Comparison of ENCODE assay signal across 8 cellular contexts in the genomic region with DNA sequence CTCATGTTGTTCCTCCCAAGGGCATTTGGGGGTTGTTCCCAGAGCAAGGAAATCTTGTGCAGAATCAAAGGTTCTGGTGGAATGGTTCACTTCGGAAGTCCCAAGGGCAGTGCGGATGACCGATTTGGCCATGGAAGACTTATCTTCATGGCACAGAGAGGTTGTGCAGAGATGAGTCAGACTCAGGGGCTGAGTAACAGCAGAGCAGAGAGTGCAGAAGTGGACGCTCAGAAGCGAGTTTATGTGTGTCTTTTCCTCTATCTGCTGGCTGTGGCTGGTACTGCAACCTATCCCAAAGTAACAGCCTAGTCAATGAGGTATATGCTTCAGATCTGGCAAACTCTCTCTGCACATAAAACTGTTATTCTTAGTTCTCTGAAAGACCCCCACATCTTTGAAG.
DNase-seq lines count a peak whose midpoint lies in the region; ATAC-seq and TF ChIP-seq lines count a peak whose summit lies in the region.

No MANE protein-coding gene starts in this region.

- H3K36me3 ChIP-seq in CD8-positive, alpha-beta memory T cell (ENCODE audit: insufficient read depth, low read length) = no peaks in the 10 kb centered on the region

- no peaks in the 10 kb centered on the region for H3K4me1 ChIP-seq in CD8-positive, alpha-beta memory T cell (ENCODE audit: insufficient read depth, low read length)

- POLR2A ChIA-PET in CD8-positive, alpha-beta memory T cell (lab: Charles Lee) = no interaction called here

- H3K4me3 ChIP-seq in fibroblast of the aortic adventitia (ENCODE audit: low read depth, low read length) = no peak overlapping the region
- no peak overlapping the region for H3K4me3 ChIP-seq in CD8-positive, alpha-beta memory T cell (ENCODE audit: low read length)

- H3K27me3 Mint-ChIP-seq in progenitor cell of endocrine pancreas = no peaks in the 10 kb centered on the region
- peaks cover 6 to 21% of the 10 kb centered on the region in 2 donors for H3K27me3 Mint-ChIP-seq in CD8-positive, alpha-beta memory T cell

- H3K27ac ChIP-seq in CD8-positive, alpha-beta memory T cell (ENCODE audit: low read depth, low read length) = no peak overlapping the region

- peaks cover 10% of the 10 kb centered on the region for H3K36me3 Mint-ChIP-seq in progenitor cell of endocrine pancreas (ENCODE audit: insufficient read depth)
- H3K36me3 Mint-ChIP-seq in CD8-positive, alpha-beta memory T cell = no peaks in the 10 kb centered on the region

- TF ChIP-seq CTCF in fibroblast of the aortic adventitia (IDR thresholded peaks at IDR 0.05; ENCODE audit: insufficient read depth, low read length) (peak; percentile 84), progenitor cell of endocrine pancreas (IDR thresholded peaks at IDR 0.05; ENCODE audit: unreplicated experiment) (peak; percentile 57)

- H3K9me3 Mint-ChIP-seq in progenitor cell of endocrine pancreas (ENCODE audit: low read depth) = no peaks in the 10 kb centered on the region
- H3K9me3 Mint-ChIP-seq in CD8-positive, alpha-beta memory T cell = no peaks in the 10 kb centered on the region

- H3K27me3 ChIP-seq in CD8-positive, alpha-beta memory T cell (ENCODE audit: insufficient read depth, low read length, poor library complexity, severe bottlenecking) = no peaks in the 10 kb centered on the region

- CTCF ChIA-PET in CD8-positive, alpha-beta memory T cell (lab: Charles Lee) = no interaction called here

- DNase-seq in DMS53 (lab: John Stamatoyannopoulos, UW) = peak; percentile 77
- DNase-seq in RPMI7951 (ENCODE audit: low read depth) = peak; percentile 94
- peak; percentile 91 for DNase-seq in fibroblast of the aortic adventitia (ENCODE audit: low read depth)
- no peak for DNase-seq in progenitor cell of endocrine pancreas (ENCODE audit: low spot score, unreplicated experiment)
- DNase-seq in CD8-positive, alpha-beta memory T cell = no peak
- no peak for DNase-seq in NK-92 treated with Interleukin-12 subunit alpha and Interleukin-12 subunit beta, amount 100 ng/mL, for 24 hours (lab: John Stamatoyannopoulos, UW)

- ATAC-seq in GM19452 (IDR thresholded peaks at IDR 0.05; ENCODE audit: unreplicated experiment) (peak; percentile 78), HG03354 (IDR thresholded peaks at IDR 0.05; ENCODE audit: poor library complexity, severe bottlenecking, unreplicated experiment) (peak; percentile 94)

- no peak overlapping the region for H3K4me3 Mint-ChIP-seq in progenitor cell of endocrine pancreas (ENCODE audit: low read depth)
- H3K4me3 Mint-ChIP-seq in CD8-positive, alpha-beta memory T cell = no peak overlapping the region

- H3K4me1 Mint-ChIP-seq in progenitor cell of endocrine pancreas (ENCODE audit: low read depth) = no peaks in the 10 kb centered on the region
- H3K4me1 Mint-ChIP-seq in CD8-positive, alpha-beta memory T cell = no peaks in the 10 kb centered on the region

- H3K9me3 ChIP-seq in CD8-positive, alpha-beta memory T cell (ENCODE audit: low read length) = no peaks in the 10 kb centered on the region

- no peak overlapping the region for H3K27ac Mint-ChIP-seq in progenitor cell of endocrine pancreas
- H3K27ac Mint-ChIP-seq in CD8-positive, alpha-beta memory T cell = no peak overlapping the region

Comparison
In these comparisons a context has a peak if more than half of its experiments do, and no peak if none do; other contexts are left out.
1. DNase-seq: peak in DMS53 (single experiment), RPMI7951 (single experiment) and fibroblast of the aortic adventitia (single experiment); none in progenitor cell of endocrine pancreas (single experiment), CD8-positive, alpha-beta memory T cell (0 of 5) and NK-92 treated with Interleukin-12 subunit alpha and Interleukin-12 subunit beta, amount 100 ng/mL, for 24 hours (single experiment).